21 cellular contexts compared by ENCODE assay signal in the genomic region with DNA sequence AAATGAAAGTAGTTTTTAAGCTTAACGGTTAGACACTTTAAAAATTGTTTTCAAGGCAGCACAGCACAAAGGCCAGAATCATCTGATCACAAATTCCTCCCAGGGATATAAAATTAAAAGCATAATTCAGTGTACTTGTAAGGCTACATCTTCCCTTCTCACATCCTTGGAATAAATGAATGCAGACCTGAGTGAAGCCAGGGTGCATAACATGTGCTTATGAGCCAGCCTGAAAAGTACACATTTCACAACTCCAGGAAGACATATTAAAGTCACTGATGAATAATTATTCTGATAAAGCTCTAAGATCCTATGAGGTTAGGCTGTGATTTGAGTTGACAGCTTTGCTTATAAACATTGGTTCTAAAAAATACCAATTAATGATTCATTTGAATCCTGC.
DNase-seq lines count a peak whose midpoint lies in the region; ATAC-seq and TF ChIP-seq lines count a peak whose summit lies in the region.
"Had no signal": no experiment of that assay in that cellular context is flagged by ENCODE, and none has a peak within 500 bp of the region (broad histone marks: within the 10 kb centered on the region; RNA-seq: fewer than 3 reads in every experiment).

No MANE protein-coding gene starts in this region.

- H3K9me3 ChIP-seq in uterus: no peaks in the 10 kb centered on the region
- H3K9me3 ChIP-seq in CD8-positive, alpha-beta memory T cell (ENCODE audit: low read length): no peaks in the 10 kb centered on the region
- H3K9me3 ChIP-seq: BLaER1 treated with 17β-estradiol and CSF1 and Interleukin-3, amounts not matched to agents 10 nM and 100 nM; SK-N-SH had no signal

- TF ChIP-seq CTCF in choroid plexus epithelial cell (conservative IDR thresholded peaks at IDR 0.05; ENCODE audit: low read depth, low read length) (no peak), uterus (IDR thresholded peaks at IDR 0.05) (no peak)

- DNase-seq in LHCN-M2 (ENCODE audit: low read depth): peak; percentile 9
- peak; percentile 69 for DNase-seq in choroid plexus epithelial cell (ENCODE audit: low read depth)
- peak; percentile 84 for DNase-seq in iris pigment epithelial cell (ENCODE audit: low read depth)
- DNase-seq in uterus: no peak
- DNase-seq in DMS79 treated with DMSO at 0.1 percent for 48 hours (lab: John Stamatoyannopoulos, UW): no peak
- DNase-seq in CD8-positive, alpha-beta memory T cell: no peak
- no peak for DNase-seq in iPS-NIHi11 (ENCODE audit: low spot score)
- DNase-seq: AML-193; CD4-positive, alpha-beta T cell; COR-L47; DMS53; GOT3; NCI-H1092; NCI-H1436; NCI-H187 treated with DMSO at 0.1 percent for 48 hours; NCI-H774; PC-3; SK-N-SH had no signal

- peak overlapping the region; percentile 5 to 75 for H3K27ac ChIP-seq in uterus
- H3K27ac ChIP-seq in CD8-positive, alpha-beta memory T cell (ENCODE audit: low read depth, low read length): no peak overlapping the region
- H3K27ac ChIP-seq: BLaER1 treated with 17β-estradiol and CSF1 and Interleukin-3, amounts not matched to agents 10 nM and 100 nM had no signal

- H3K4me1 ChIP-seq in uterus: no peaks in the 10 kb centered on the region
- no peaks in the 10 kb centered on the region for H3K4me1 ChIP-seq in CD8-positive, alpha-beta memory T cell (ENCODE audit: insufficient read depth, low read length)

- no peaks in the 10 kb centered on the region for H3K27me3 ChIP-seq in uterus
- H3K27me3 ChIP-seq in CD8-positive, alpha-beta memory T cell (ENCODE audit: insufficient read depth, low read length, poor library complexity, severe bottlenecking): no peaks in the 10 kb centered on the region
- H3K27me3 ChIP-seq: BLaER1 treated with 17β-estradiol and CSF1 and Interleukin-3, amounts not matched to agents 10 nM and 100 nM had no signal

- H3K4me1 Mint-ChIP-seq in CD8-positive, alpha-beta memory T cell: peaks cover 11 to 13% (median 12%) of the 10 kb centered on the region in 3 donors

- no peaks in the 10 kb centered on the region for H3K9me3 Mint-ChIP-seq in CD8-positive, alpha-beta memory T cell
- H3K9me3 Mint-ChIP-seq: CD4-positive, alpha-beta T cell had no signal

- peaks cover 0 to 19% (median 9%) of the 10 kb centered on the region in 3 donors for H3K36me3 Mint-ChIP-seq in CD8-positive, alpha-beta memory T cell

- CTCF ChIA-PET in CD8-positive, alpha-beta memory T cell (lab: Charles Lee): interaction anchor here (1.4 to 1.5 kb wide), 3 partner anchors 10 to 18 kb away, joined by 4 to 8 read pairs (median 5); no protein-coding TSS in a partner anchor

- no peak overlapping the region for H3K4me3 Mint-ChIP-seq in CD8-positive, alpha-beta memory T cell
- H3K4me3 Mint-ChIP-seq: CD4-positive, alpha-beta T cell had no signal

- no peaks in the 10 kb centered on the region for H3K27me3 Mint-ChIP-seq in CD8-positive, alpha-beta memory T cell
- H3K27me3 Mint-ChIP-seq: CD4-positive, alpha-beta T cell had no signal

- H3K27ac Mint-ChIP-seq in CD8-positive, alpha-beta memory T cell: no peak overlapping the region
- H3K27ac Mint-ChIP-seq: CD4-positive, alpha-beta T cell had no signal

- H3K36me3 ChIP-seq in uterus: no peaks in the 10 kb centered on the region
- no peaks in the 10 kb centered on the region for H3K36me3 ChIP-seq in CD8-positive, alpha-beta memory T cell (ENCODE audit: insufficient read depth, low read length)
- H3K36me3 ChIP-seq: BLaER1 treated with 17β-estradiol and CSF1 and Interleukin-3, amounts not matched to agents 10 nM and 100 nM had no signal

- POLR2A ChIA-PET in CD8-positive, alpha-beta memory T cell (lab: Charles Lee): no interaction called here

- ATAC-seq in GM21723 (IDR thresholded peaks at IDR 0.05; ENCODE audit: unreplicated experiment): no peak
- ATAC-seq: HCT116, PC-3 had no signal

- no peak overlapping the region for H3K4me3 ChIP-seq in choroid plexus epithelial cell (ENCODE audit: low read depth, low read length)
- H3K4me3 ChIP-seq in uterus: no peak overlapping the region
- H3K4me3 ChIP-seq in CD8-positive, alpha-beta memory T cell (ENCODE audit: low read length): no peak overlapping the region
- H3K4me3 ChIP-seq: BLaER1 treated with 17β-estradiol and CSF1 and Interleukin-3, amounts not matched to agents 10 nM and 100 nM had no signal

- no peak for TF ChIP-seq POLR2A in uterus (IDR thresholded peaks at IDR 0.05)

- intact Hi-C loops in uterus (cut with DNase I; ENCODE audit: low total_unique reads): no loop called here

Comparison
In these comparisons a context has a peak if more than half of its experiments do, and no peak if none do; other contexts are left out.
1. DNase-seq: peak in LHCN-M2 (single experiment), choroid plexus epithelial cell (single experiment) and iris pigment epithelial cell (single experiment); none in uterus (0 of 2), DMS79 treated with DMSO at 0.1 percent for 48 hours (single experiment), CD8-positive, alpha-beta memory T cell (0 of 5) and iPS-NIHi11 (single experiment).